Comparison of ENCODE assay signal across 1 cellular context in the genomic region with DNA sequence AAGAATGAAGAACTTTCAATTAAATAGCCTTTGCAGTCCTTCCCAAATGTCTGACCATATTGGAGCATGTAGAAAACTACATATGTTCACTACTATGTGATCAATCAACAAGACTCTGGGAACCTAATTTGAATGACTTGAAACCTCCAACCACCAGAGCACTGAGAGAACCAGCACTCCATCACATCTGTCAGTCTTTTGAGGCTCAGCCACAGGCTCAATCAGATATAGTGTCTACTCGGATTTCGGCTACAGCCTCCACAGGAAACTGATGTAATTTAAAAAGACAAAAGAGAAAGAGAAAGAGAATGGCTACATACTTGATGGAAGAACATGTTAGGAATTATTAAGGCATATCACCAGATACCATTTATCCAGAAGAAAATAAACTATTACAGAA.
TF ChIP-seq lines count a peak whose summit lies in the region.

No MANE protein-coding gene starts in this region.

TF ChIP-seq in SK-N-SH treated with all-trans-retinoic acid at 6 μM for 48 hours, 23 proteins besides CTCF, POLR2A, EP300 and RAD21 (continued from another document):
- TF ChIP-seq, protein P1, sequence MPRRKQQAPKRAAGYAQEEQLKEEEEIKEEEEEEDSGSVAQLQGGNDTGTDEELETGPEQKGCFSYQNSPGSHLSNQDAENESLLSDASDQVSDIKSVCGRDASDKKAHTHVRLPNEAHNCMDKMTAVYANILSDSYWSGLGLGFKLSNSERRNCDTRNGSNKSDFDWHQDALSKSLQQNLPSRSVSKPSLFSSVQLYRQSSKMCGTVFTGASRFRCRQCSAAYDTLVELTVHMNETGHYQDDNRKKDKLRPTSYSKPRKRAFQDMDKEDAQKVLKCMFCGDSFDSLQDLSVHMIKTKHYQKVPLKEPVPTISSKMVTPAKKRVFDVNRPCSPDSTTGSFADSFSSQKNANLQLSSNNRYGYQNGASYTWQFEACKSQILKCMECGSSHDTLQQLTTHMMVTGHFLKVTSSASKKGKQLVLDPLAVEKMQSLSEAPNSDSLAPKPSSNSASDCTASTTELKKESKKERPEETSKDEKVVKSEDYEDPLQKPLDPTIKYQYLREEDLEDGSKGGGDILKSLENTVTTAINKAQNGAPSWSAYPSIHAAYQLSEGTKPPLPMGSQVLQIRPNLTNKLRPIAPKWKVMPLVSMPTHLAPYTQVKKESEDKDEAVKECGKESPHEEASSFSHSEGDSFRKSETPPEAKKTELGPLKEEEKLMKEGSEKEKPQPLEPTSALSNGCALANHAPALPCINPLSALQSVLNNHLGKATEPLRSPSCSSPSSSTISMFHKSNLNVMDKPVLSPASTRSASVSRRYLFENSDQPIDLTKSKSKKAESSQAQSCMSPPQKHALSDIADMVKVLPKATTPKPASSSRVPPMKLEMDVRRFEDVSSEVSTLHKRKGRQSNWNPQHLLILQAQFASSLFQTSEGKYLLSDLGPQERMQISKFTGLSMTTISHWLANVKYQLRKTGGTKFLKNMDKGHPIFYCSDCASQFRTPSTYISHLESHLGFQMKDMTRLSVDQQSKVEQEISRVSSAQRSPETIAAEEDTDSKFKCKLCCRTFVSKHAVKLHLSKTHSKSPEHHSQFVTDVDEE (CRISPR knock-in tag; IDR thresholded peaks at IDR 0.05): no peak
- TF ChIP-seq OSR1 (CRISPR knock-in tag; IDR thresholded peaks at IDR 0.05) (no peak), ESRRG (CRISPR knock-in tag; IDR thresholded peaks at IDR 0.05) (no peak), TCF4 (CRISPR knock-in tag; IDR thresholded peaks at IDR 0.05; ENCODE audit: borderline replicate concordance) (no peak), ZFP30 (CRISPR knock-in tag; IDR thresholded peaks at IDR 0.05) (no peak), BACH2 (CRISPR knock-in tag; IDR thresholded peaks at IDR 0.05; ENCODE audit: borderline replicate concordance) (no peak), GLIS3 (CRISPR knock-in tag; IDR thresholded peaks at IDR 0.05) (no peak), ZNF8 (CRISPR knock-in tag; IDR thresholded peaks at IDR 0.05) (no peak)
TF ChIP-seq in SK-N-SH treated with all-trans-retinoic acid at 6 μM for 48 hours: peak in this region for 0.
